In the genomic region with DNA sequence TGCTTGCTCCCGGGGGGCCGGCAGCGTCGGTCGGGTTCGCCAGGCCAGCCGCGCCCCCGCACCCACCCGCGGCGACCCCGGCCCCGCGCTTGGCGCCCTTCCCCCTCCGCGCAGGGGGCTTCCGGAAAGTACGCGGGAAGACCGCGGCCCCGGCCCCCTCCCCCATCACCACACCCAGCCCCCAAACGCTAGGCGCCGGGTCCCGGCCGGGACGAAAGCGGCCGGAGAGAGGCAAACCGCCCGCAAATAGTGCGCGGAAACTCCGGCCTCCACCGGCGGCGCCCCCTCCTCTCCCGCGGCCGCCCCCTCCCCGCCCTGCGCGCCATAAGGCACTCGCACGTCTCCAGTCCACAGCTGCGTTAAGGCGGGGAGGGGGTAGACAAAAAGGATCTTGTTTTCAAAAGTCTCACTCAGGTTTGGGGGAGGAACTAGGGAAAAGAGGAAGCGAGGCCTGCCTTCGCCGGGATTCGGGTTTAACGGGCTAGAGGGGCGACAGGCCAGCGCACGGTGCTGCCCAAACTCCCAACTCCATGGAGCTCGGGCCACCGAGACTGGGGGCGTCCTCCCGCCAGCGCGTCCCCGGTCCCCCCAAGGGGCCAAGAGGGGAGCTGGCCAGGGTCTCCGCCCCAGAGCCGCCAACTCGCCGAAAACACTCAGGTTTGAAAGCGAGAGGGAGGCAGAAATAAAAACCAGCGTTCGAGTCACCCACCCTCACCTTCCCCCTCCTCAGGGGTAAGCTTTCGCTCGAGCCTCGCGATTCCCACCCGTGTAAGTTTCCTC, we compare ENCODE assay signal across 8 cellular contexts. TPM values are rescaled to one million over a fixed set of nuclear protein-coding genes. Genes with fewer than 3 reads are reported as not detected.
DNase-seq lines count a peak whose midpoint lies in the region; ATAC-seq and TF ChIP-seq lines count a peak whose summit lies in the region.

No MANE protein-coding gene starts in this region.

- TF ChIP-seq CTCF in esophagus squamous epithelium (IDR thresholded peaks at IDR 0.05) = no peak
- TF ChIP-seq CTCF in thoracic aorta (IDR thresholded peaks at IDR 0.05) = no peak

- H3K27me3 ChIP-seq in esophagus squamous epithelium (no peaks in the 10 kb centered on the region), muscle layer of duodenum (ENCODE audit: low read depth, low read length) (no peaks in the 10 kb centered on the region), thoracic aorta (replicated peaks; ENCODE audit: insufficient read depth) (no peaks in the 10 kb centered on the region)

- intact Hi-C loops in esophagus squamous epithelium (cut with DNase I) = no loop called here

- H3K36me3 ChIP-seq in esophagus squamous epithelium (no peaks in the 10 kb centered on the region), muscle layer of duodenum (ENCODE audit: control insufficient read depth in 1 of 2, insufficient read depth in 2 of 2, low read length in 2 of 2) (peaks cover 0 to 6% of the 10 kb centered on the region in 2 donors), thoracic aorta (no peaks in the 10 kb centered on the region)

- H3K4me3 ChIP-seq in esophagus squamous epithelium = peak overlapping the region; percentile 83 to 98 (median 91)
- H3K4me3 ChIP-seq in muscle layer of duodenum (ENCODE audit: low read depth in 1 of 2, low read length in 2 of 2) = peak overlapping the region; percentile 96 to 97
- peak overlapping the region; percentile 98 for H3K4me3 ChIP-seq in thoracic aorta

- no peaks in the 10 kb centered on the region for H3K9me3 ChIP-seq in esophagus squamous epithelium
- no peaks in the 10 kb centered on the region for H3K9me3 ChIP-seq in muscle layer of duodenum (ENCODE audit: control insufficient read depth in 1 of 2, low read length in 2 of 2)
- H3K9me3 ChIP-seq in thoracic aorta = no peaks in the 10 kb centered on the region

- TF ChIP-seq POLR2A in esophagus squamous epithelium (IDR thresholded peaks at IDR 0.05) = peak in 2 of 4 donors; percentile 36 to 50

- peak; percentile 4 for ATAC-seq in thoracic aorta (ENCODE audit: insufficient number of reproducible peaks, low FRiP score, low read depth)
- no peak for ATAC-seq in HG02981 (IDR thresholded peaks at IDR 0.05; ENCODE audit: unreplicated experiment)

- WGBS in esophagus squamous epithelium, 2 donors = 0% methylated on average over 5 to 6 of the region's 77 CpGs

- peak overlapping the region; percentile 93 to 98 (median 97) for H3K27ac ChIP-seq in esophagus squamous epithelium
- H3K27ac ChIP-seq in muscle layer of duodenum (ENCODE audit: low read length) = peak overlapping the region; percentile 97
- peak overlapping the region; percentile 96 to 99 for H3K27ac ChIP-seq in thoracic aorta

- DNase-seq in DMS53 (lab: John Stamatoyannopoulos, UW) (peak; percentile 48), DMS53 treated with DMSO at 0.1 percent for 48 hours (lab: John Stamatoyannopoulos, UW; ENCODE audit: unreplicated experiment) (no peak), NCI-H226 (peak; percentile 14), activated T-cell treated with anti-CD3 and anti-CD28 coated beads for 24 hours (ENCODE audit: low read depth) (peak; percentile 33), esophagus squamous epithelium (lab: John Stamatoyannopoulos, UW) (no peak), thoracic aorta (ENCODE audit: low spot score) (no peak)

- H3K4me1 ChIP-seq in esophagus squamous epithelium = peaks cover 16 to 47% (median 21%) of the 10 kb centered on the region in 3 donors
- H3K4me1 ChIP-seq in muscle layer of duodenum (ENCODE audit: control insufficient read depth in 1 of 2, insufficient read depth in 2 of 2, low read length in 2 of 2) = peaks cover 15 to 29% of the 10 kb centered on the region in 2 donors
- peaks cover 12 to 32% of the 10 kb centered on the region in 2 donors for H3K4me1 ChIP-seq in thoracic aorta (ENCODE audit: control insufficient read depth in 1 of 2, low read depth in 2 of 2)

RNA-seq across cellular contexts. Expression of a gene that starts 1.8 kb away (rescaled TPM):
- total RNA-seq in esophagus squamous epithelium (10 to 100 TPM; 40.1 to 71.5 (median 43.8) TPM), thoracic aorta (10 to 100 TPM; 46.0 to 54.2 TPM)

Comparison
In these comparisons a context has a peak if more than half of its experiments do, and no peak if none do; other contexts are left out.
1. DNase-seq: peak in DMS53 (single experiment), NCI-H226 (single experiment) and activated T-cell treated with anti-CD3 and anti-CD28 coated beads for 24 hours (single experiment); none in DMS53 treated with DMSO at 0.1 percent for 48 hours (single experiment), esophagus squamous epithelium (single experiment) and thoracic aorta (single experiment).
2. Peak in every context shown above with its lines, with median percentiles within 50 percentile points of each other: H3K27ac ChIP-seq and H3K4me3 ChIP-seq.